In the genomic region with DNA sequence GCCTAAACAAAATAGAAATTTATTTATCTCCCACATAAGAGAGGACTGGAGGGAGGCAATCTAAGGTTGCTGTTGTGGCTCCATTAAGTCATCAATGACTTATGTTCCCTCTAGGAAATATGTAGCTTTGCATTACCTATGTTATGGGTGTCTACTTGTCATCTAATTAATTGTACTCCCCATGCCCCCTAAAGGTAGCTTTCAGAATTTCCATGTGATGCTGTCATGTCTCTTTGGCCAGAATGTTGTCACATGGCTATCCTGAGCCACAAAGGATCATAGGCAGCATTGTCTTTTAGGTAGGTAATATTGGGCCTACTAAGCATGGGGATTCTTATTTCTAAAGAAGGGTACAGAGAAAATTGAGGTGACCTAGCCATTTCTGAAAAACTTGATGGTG, we compare ENCODE assay signal across 19 cellular contexts.
A peak's percentile ranks its signal among the peaks of the same experiment; 100 is the strongest.
DNase-seq lines count a peak whose midpoint lies in the region; ATAC-seq, FAIRE-seq and TF ChIP-seq lines count a peak whose summit lies in the region.
"Had no signal": no experiment of that assay in that cellular context is flagged by ENCODE, and none has a peak within 500 bp of the region (broad histone marks: within the 10 kb centered on the region; RNA-seq: fewer than 3 reads in every experiment).

No MANE protein-coding gene starts in this region.

- H3K4me1 ChIP-seq in MM.1S (ENCODE audit: low read length) (no peaks in the 10 kb centered on the region), GM12878 (ENCODE audit: control insufficient read depth, insufficient read depth, low read length) (no peaks in the 10 kb centered on the region)
- H3K4me1 ChIP-seq: BLaER1 treated with 17β-estradiol and CSF1 and Interleukin-3, amounts not matched to agents 10 nM and 100 nM; gastrocnemius medialis; psoas muscle had no signal

- CTCF ChIA-PET in GM12878 (lab: Yijun Ruan, JAX), result interaction anchor here (1.3 kb wide), 1 partner anchor 151 kb away, joined by 3 read pairs; no protein-coding TSS in a partner anchor

- ATAC-seq in GM18517 (IDR thresholded peaks at IDR 0.05; ENCODE audit: unreplicated experiment) (peak; percentile 58), GM21390 (IDR thresholded peaks at IDR 0.05; ENCODE audit: unreplicated experiment) (peak; percentile 49), GM12878 (peak; percentile 42; the same call in 1 of the 3 replicates)
- ATAC-seq: gastrocnemius medialis, natural killer cell, psoas muscle had no signal

- TF ChIP-seq CTCF in MM.1S (IDR thresholded peaks at IDR 0.05; ENCODE audit: low read length) (no peak; the same call in 1 of the 2 replicates), GM12878 (IDR thresholded peaks at IDR 0.05 in 2 of 3, conservative IDR thresholded peaks at IDR 0.05 in 1 of 3; ENCODE audit: control insufficient read depth in 2 of 3, extremely low read depth in 1 of 3, insufficient read depth in 1 of 3, low read depth in 3 of 3, low read length in 3 of 3) (peak in 1 of 3 experiments; percentile 20; a peak in 1 of 6 replicates)

- H3K79me2 ChIP-seq in MM.1S (ENCODE audit: low read length) (no peaks in the 10 kb centered on the region), GM12878 (ENCODE audit: control insufficient read depth, insufficient read depth, low read length) (no peaks in the 10 kb centered on the region)

- no peak overlapping the region for H3K9ac ChIP-seq in MM.1S (ENCODE audit: low read length)
- no peak overlapping the region for H3K9ac ChIP-seq in GM12878 (ENCODE audit: control insufficient read depth, insufficient read depth, low read length)
- H3K9ac ChIP-seq: BLaER1 treated with 17β-estradiol and CSF1 and Interleukin-3, amounts not matched to agents 10 nM and 100 nM; SK-N-SH had no signal

- TF ChIP-seq RAD21 in GM12878 (IDR thresholded peaks at IDR 0.05; ENCODE audit: insufficient read depth, low read depth, low read length), result no peak

- RAD21 ChIA-PET in GM12878 (lab: Charles Lee; ENCODE audit: unreplicated experiment), result no interaction called here

- POLR2A ChIA-PET in GM12878 (lab: Charles Lee), result no interaction called here

- H3K9me2 ChIP-seq in MM.1S (replicated peaks; ENCODE audit: insufficient read depth, low read length), result no peaks in the 10 kb centered on the region
- H3K9me2 ChIP-seq: SK-N-SH had no signal

- H2AFZ ChIP-seq in MM.1S (ENCODE audit: low read length) (no peak overlapping the region), GM12878 (ENCODE audit: control insufficient read depth, low read depth, low read length) (no peak overlapping the region)

- TF ChIP-seq POLR2A in GM12878 (IDR thresholded peaks at IDR 0.05; ENCODE audit: low read depth, low read length), result no peak

- H3F3A ChIP-seq in MM.1S (ENCODE audit: insufficient read depth, low read length), result no peaks in the 10 kb centered on the region

- H3K9me3 ChIP-seq in MM.1S (replicated peaks; ENCODE audit: insufficient read depth, low read length), result no peaks in the 10 kb centered on the region
- H3K9me3 ChIP-seq in GM12878 (replicated peaks; ENCODE audit: control insufficient read depth, insufficient read depth, low read length), result no peaks in the 10 kb centered on the region
- H3K9me3 ChIP-seq: BLaER1 treated with 17β-estradiol and CSF1 and Interleukin-3, amounts not matched to agents 10 nM and 100 nM; gastrocnemius medialis; psoas muscle; SK-N-SH had no signal

- no peak overlapping the region for H3K27ac ChIP-seq in MM.1S (ENCODE audit: low read length)
- H3K27ac ChIP-seq in GM12878 (ENCODE audit: control insufficient read depth, insufficient read depth), result no peak overlapping the region
- H3K27ac ChIP-seq: BLaER1 treated with 17β-estradiol and CSF1 and Interleukin-3, amounts not matched to agents 10 nM and 100 nM; gastrocnemius medialis; psoas muscle; VCaP had no signal

- TF ChIP-seq EP300 in GM12878 (IDR thresholded peaks at IDR 0.05; ENCODE audit: borderline replicate concordance in 1 of 2, control insufficient read depth in 1 of 2, low read depth in 2 of 2, low read length in 2 of 2), result no peak

- no TSS peak for BruUV-seq in GM12878 (replicated peaks; lab: Mats Ljungman, UMichigan)

- intact Hi-C loops in GM12878 (cut with micrococcal nuclease; ENCODE audit: unreplicated experiment), result loop anchor here (5.0 kb wide), 1 partner anchor 149 kb away; no protein-coding TSS in a partner anchor

- DNase-seq in MM.1S, result peak; percentile 27
- DNase-seq in GM12878 (ENCODE audit: low read depth, low spot score), result no peak
- DNase-seq in NCI-H774 (lab: John Stamatoyannopoulos, UW), result no peak
- DNase-seq in HK-2 (ENCODE audit: unreplicated experiment), result no peak
- no peak for DNase-seq in activated CD4-positive, alpha-beta T cell treated with anti-CD3 and anti-CD28 coated beads for 1 hour
- no peak for DNase-seq in NCI-H2227 treated with DMSO at 0.1 percent for 48 hours (lab: John Stamatoyannopoulos, UW)
- DNase-seq: activated CD8-positive, alpha-beta memory T cell treated with anti-CD3 and anti-CD28 coated beads for 24 hours; amniotic stem cell; gastrocnemius medialis; natural killer cell; NCI-H1436; psoas muscle; SK-N-SH had no signal

- H3K36me3 ChIP-seq in MM.1S (replicated peaks; ENCODE audit: insufficient read depth, low read length), result no peaks in the 10 kb centered on the region
- no peaks in the 10 kb centered on the region for H3K36me3 ChIP-seq in GM12878 (ENCODE audit: control insufficient read depth in 2 of 2, insufficient read depth in 2 of 2, low read length in 1 of 2)
- H3K36me3 ChIP-seq: BLaER1 treated with 17β-estradiol and CSF1 and Interleukin-3, amounts not matched to agents 10 nM and 100 nM; gastrocnemius medialis had no signal

- no peak overlapping the region for H3K4me3 ChIP-seq in MM.1S (ENCODE audit: low read length)
- no peak overlapping the region for H3K4me3 ChIP-seq in GM12878
- H3K4me3 ChIP-seq: BLaER1 treated with 17β-estradiol and CSF1 and Interleukin-3, amounts not matched to agents 10 nM and 100 nM; gastrocnemius medialis; lung; psoas muscle had no signal

- FAIRE-seq in GM12878 (lab: Jason Lieb, UNC), result no peak
- FAIRE-seq: endothelial cell of umbilical vein had no signal

- SMC1A ChIA-PET in GM12878 (lab: Charles Lee; ENCODE audit: uncharacterized antibody, unreplicated experiment), result no interaction called here

- H3K27me3 ChIP-seq in MM.1S (replicated peaks; ENCODE audit: insufficient read depth, low read length) (no peaks in the 10 kb centered on the region), GM12878 (replicated peaks in 1 of 2; ENCODE audit: control insufficient read depth in 2 of 2, insufficient read depth in 2 of 2, low read length in 1 of 2) (no peaks in the 10 kb centered on the region)
- H3K27me3 ChIP-seq: BLaER1 treated with 17β-estradiol and CSF1 and Interleukin-3, amounts not matched to agents 10 nM and 100 nM; gastrocnemius medialis had no signal

- H4K20me1 ChIP-seq in MM.1S (ENCODE audit: insufficient read depth, low read length) (no peaks in the 10 kb centered on the region), GM12878 (ENCODE audit: control insufficient read depth, insufficient read depth) (no peaks in the 10 kb centered on the region)
- H4K20me1 ChIP-seq: BLaER1 treated with 17β-estradiol and CSF1 and Interleukin-3, amounts not matched to agents 10 nM and 100 nM had no signal

- no peak overlapping the region for H3K4me2 ChIP-seq in MM.1S (ENCODE audit: low read depth, low read length)
- no peak overlapping the region for H3K4me2 ChIP-seq in GM12878 (ENCODE audit: control insufficient read depth, insufficient read depth)
- H3K4me2 ChIP-seq: BLaER1 treated with 17β-estradiol and CSF1 and Interleukin-3, amounts not matched to agents 10 nM and 100 nM; SK-N-SH had no signal

- in situ Hi-C loops in GM12878 (cut with MboI), result no loop called here

TF ChIP-seq in GM12878, 131 proteins besides CTCF, POLR2A, EP300 and RAD21:
- TF ChIP-seq EZH2 (IDR thresholded peaks at IDR 0.05; ENCODE audit: borderline replicate concordance, control insufficient read depth, low read depth, low read length) (no peak), FOXM1 (IDR thresholded peaks at IDR 0.05; ENCODE audit: low read depth, low read length) (no peak), RFX5 (IDR thresholded peaks at IDR 0.05; ENCODE audit: low read depth, low read length) (no peak), LARP7 (IDR thresholded peaks at IDR 0.05) (no peak), TCF3 (IDR thresholded peaks at IDR 0.05; ENCODE audit: borderline replicate concordance, insufficient read depth, low read depth, low read length) (no peak)
- TF ChIP-seq, protein P1, sequence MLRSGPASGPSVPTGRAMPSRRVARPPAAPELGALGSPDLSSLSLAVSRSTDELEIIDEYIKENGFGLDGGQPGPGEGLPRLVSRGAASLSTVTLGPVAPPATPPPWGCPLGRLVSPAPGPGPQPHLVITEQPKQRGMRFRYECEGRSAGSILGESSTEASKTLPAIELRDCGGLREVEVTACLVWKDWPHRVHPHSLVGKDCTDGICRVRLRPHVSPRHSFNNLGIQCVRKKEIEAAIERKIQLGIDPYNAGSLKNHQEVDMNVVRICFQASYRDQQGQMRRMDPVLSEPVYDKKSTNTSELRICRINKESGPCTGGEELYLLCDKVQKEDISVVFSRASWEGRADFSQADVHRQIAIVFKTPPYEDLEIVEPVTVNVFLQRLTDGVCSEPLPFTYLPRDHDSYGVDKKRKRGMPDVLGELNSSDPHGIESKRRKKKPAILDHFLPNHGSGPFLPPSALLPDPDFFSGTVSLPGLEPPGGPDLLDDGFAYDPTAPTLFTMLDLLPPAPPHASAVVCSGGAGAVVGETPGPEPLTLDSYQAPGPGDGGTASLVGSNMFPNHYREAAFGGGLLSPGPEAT (IDR thresholded peaks at IDR 0.05; ENCODE audit: low read depth), result no peak
- TF ChIP-seq, protein P2, sequence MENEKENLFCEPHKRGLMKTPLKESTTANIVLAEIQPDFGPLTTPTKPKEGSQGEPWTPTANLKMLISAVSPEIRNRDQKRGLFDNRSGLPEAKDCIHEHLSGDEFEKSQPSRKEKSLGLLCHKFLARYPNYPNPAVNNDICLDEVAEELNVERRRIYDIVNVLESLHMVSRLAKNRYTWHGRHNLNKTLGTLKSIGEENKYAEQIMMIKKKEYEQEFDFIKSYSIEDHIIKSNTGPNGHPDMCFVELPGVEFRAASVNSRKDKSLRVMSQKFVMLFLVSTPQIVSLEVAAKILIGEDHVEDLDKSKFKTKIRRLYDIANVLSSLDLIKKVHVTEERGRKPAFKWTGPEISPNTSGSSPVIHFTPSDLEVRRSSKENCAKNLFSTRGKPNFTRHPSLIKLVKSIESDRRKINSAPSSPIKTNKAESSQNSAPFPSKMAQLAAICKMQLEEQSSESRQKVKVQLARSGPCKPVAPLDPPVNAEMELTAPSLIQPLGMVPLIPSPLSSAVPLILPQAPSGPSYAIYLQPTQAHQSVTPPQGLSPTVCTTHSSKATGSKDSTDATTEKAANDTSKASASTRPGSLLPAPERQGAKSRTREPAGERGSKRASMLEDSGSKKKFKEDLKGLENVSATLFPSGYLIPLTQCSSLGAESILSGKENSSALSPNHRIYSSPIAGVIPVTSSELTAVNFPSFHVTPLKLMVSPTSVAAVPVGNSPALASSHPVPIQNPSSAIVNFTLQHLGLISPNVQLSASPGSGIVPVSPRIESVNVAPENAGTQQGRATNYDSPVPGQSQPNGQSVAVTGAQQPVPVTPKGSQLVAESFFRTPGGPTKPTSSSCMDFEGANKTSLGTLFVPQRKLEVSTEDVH (IDR thresholded peaks at IDR 0.05; ENCODE audit: low read depth, partially characterized antibody), result no peak
TF ChIP-seq in GM12878: peak in this region for 0.
